In the genomic region with DNA sequence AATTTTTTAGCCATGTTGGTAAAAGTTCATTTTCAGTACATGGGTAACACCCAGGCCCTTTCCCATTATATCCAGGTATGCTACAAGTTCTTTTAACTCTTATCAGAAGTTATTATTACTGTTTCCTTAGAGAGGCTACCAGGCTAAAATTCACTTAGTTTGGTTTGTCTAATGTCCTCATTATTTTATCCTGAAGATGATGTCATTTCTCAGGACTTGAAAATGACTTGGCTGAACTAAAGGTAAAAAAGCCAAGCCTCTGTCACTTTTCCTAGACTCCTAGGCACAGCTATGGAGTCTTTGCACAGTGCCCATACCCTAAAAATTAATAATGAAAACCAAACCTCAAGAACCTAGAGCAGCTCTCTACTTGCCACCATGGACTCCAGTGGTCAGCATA, we compare ENCODE assay signal across 26 cellular contexts. TPM values are rescaled to one million over a fixed set of nuclear protein-coding genes. Genes with fewer than 3 reads are reported as not detected.
"Had no signal": no experiment of that assay in that cellular context is flagged by ENCODE, and none has a peak within 500 bp of the region (broad histone marks: within the 10 kb centered on the region; RNA-seq: fewer than 3 reads in every experiment).

No MANE protein-coding gene starts in this region.

- H3K4me1 Mint-ChIP-seq: activated T-helper 17 cell treated with anti-CD3 and anti-CD28 coated beads, Interleukin-2, amount 50 U/mL, for 72 hours had no signal

- H3K27me3 ChIP-seq: breast epithelium, esophagus muscularis mucosa, heart right ventricle, spleen had no signal

- H3K4me3 Mint-ChIP-seq: activated CD4-positive, alpha-beta T cell treated with anti-CD3 and anti-CD28 coated beads for 36 hours; activated T-helper 17 cell treated with anti-CD3 and anti-CD28 coated beads, Interleukin-2, amount 50 U/mL, for 72 hours; endodermal cell; natural killer cell treated with Interleukin-12 subunit alpha and Interleukin-12 subunit beta and Interleukin-15 and Interleukin-18, amount 100 ng/mL, for 72 hours; T-cell; T-helper 2 cell treated with Interferon-gamma antibody and Interleukin-4, amounts not matched to agents 5 μg/mL and 100 μg/mL, for 36 hours had no signal

- H3K27ac Mint-ChIP-seq: activated T-helper 17 cell treated with anti-CD3 and anti-CD28 coated beads, Interleukin-2, amount 50 U/mL, for 72 hours; endodermal cell; natural killer cell treated with Interleukin-12 subunit alpha and Interleukin-12 subunit beta and Interleukin-15 and Interleukin-18, amount 100 ng/mL, for 72 hours; T-helper 2 cell treated with Interferon-gamma antibody and Interleukin-4, amounts not matched to agents 5 μg/mL and 100 μg/mL, for 36 hours had no signal

- H3K4me1 ChIP-seq: breast epithelium had no signal

- H3K4me3 ChIP-seq: breast epithelium, esophagus muscularis mucosa, heart right ventricle, spleen, thoracic aorta had no signal

- H3K9me3 Mint-ChIP-seq: activated T-helper 17 cell treated with anti-CD3 and anti-CD28 coated beads, Interleukin-2, amount 50 U/mL, for 72 hours; endodermal cell; natural killer cell treated with Interleukin-12 subunit alpha and Interleukin-12 subunit beta and Interleukin-15 and Interleukin-18, amount 100 ng/mL, for 72 hours; T-cell; T-helper 2 cell treated with Interferon-gamma antibody and Interleukin-4, amounts not matched to agents 5 μg/mL and 100 μg/mL, for 36 hours had no signal

- DNase-seq: activated CD4-positive, alpha-beta T cell treated with anti-CD3 and anti-CD28 coated beads for 36 hours; activated CD4-positive, CD25-positive, alpha-beta regulatory T cell; activated CD8-positive, alpha-beta memory T cell treated with anti-CD3 and anti-CD28 coated beads for 24 hours; activated gamma-delta T cell treated with Interleukin-2 at 50 U/mL for 16 hours; activated naive CD4-positive, alpha-beta T cell treated with anti-CD3 and anti-CD28 coated beads, Interleukin-2, amount 50 U/mL, for 16 hours; activated T-cell treated with anti-CD3 and anti-CD28 coated beads, Interleukin-2, amount 50 U/mL, for 1 hour; central memory CD4-positive, alpha-beta T cell; endodermal cell; foreskin melanocyte; heart right ventricle; mesendoderm; spleen; stimulated activated naive CD4-positive, alpha-beta T cell; T-cell; trophoblast cell had no signal

- H3K36me3 ChIP-seq: breast epithelium had no signal

- H3K27me3 Mint-ChIP-seq: activated CD4-positive, alpha-beta T cell treated with anti-CD3 and anti-CD28 coated beads for 36 hours; activated T-helper 17 cell treated with anti-CD3 and anti-CD28 coated beads, Interleukin-2, amount 50 U/mL, for 72 hours; natural killer cell treated with Interleukin-12 subunit alpha and Interleukin-12 subunit beta and Interleukin-15 and Interleukin-18, amount 100 ng/mL, for 72 hours; T-cell had no signal

- H3K9me3 ChIP-seq: breast epithelium, esophagus muscularis mucosa, heart right ventricle, spleen, thoracic aorta had no signal

- H3K27ac ChIP-seq: breast epithelium, esophagus muscularis mucosa, heart right ventricle, thoracic aorta had no signal

- ATAC-seq: activated CD4-positive, alpha-beta T cell treated with anti-CD3 and anti-CD28 coated beads for 36 hours; activated T-helper 17 cell treated with anti-CD3 and anti-CD28 coated beads, Interleukin-2, amount 50 U/mL, for 72 hours; natural killer cell treated with Interleukin-12 subunit alpha and Interleukin-12 subunit beta and Interleukin-15 and Interleukin-18, amount 100 ng/mL, for 72 hours; T-cell had no signal

RNA-seq across cellular contexts. Expression of a gene that starts 27.4 kb away (rescaled TPM):
- total RNA-seq: esophagus muscularis mucosa, glomerular endothelial cell, lower leg skin, mononuclear cell, osteoblast, spleen, subcutaneous adipose tissue, thoracic aorta had no signal
